ENCODE assay signal across 10 cellular contexts in genomic region chr14:89912667-89913211, GRCh38. TPM values are rescaled to one million over a fixed set of nuclear protein-coding genes. Genes with fewer than 3 reads are reported as not detected.
DNase-seq lines count a peak whose midpoint lies in the region; TF ChIP-seq lines count a peak whose summit lies in the region.
"Had no signal": no experiment of that assay in that cellular context is flagged by ENCODE, and none has a peak within 500 bp of the region (broad histone marks: within the 10 kb centered on the region; RNA-seq: fewer than 3 reads in every experiment).

No MANE protein-coding gene starts in this region.

- intact Hi-C loops in testis (cut with DNase I; ENCODE audit: low total_unique reads): loop anchor here (10.0 kb wide), 1 partner anchor 878 kb away; no protein-coding TSS in a partner anchor

- peak; percentile 64 for DNase-seq in NCI-H1417 treated with DMSO at 0.1 percent for 48 hours (lab: John Stamatoyannopoulos, UW)
- DNase-seq in testis: no peak
- DNase-seq in activated effector memory CD4-positive, alpha-beta T cell treated with anti-CD3 and anti-CD28 coated beads, Interleukin-2, amount 50 U/mL, for 16 hours: no peak
- DNase-seq in DMS 273 (lab: John Stamatoyannopoulos, UW; ENCODE audit: unreplicated experiment): no peak
- DNase-seq in effector CD8-positive, alpha-beta T cell (lab: John Stamatoyannopoulos, UW): no peak
- DNase-seq: DMS153, Karpas-422 had no signal

- WGBS in mesodermal cell (ENCODE audit: insufficient coverage in 2 of 2), 2 experiments: 71 to 76% methylated on average over 9 of the region's 9 CpGs
- 72 to 73% methylated on average over 9 of the region's 9 CpGs for WGBS in testis, 2 donors

- no peaks in the 10 kb centered on the region for H3K79me2 ChIP-seq in ACC112 (ENCODE audit: control insufficient read depth, insufficient read depth, low read length, unreplicated experiment)

- no peak overlapping the region for H2AFZ ChIP-seq in ACC112 (ENCODE audit: low read length, unreplicated experiment)

- no peak for TF ChIP-seq CTCF in testis (IDR thresholded peaks at IDR 0.05)

- no peak for TF ChIP-seq POLR2A in testis (IDR thresholded peaks at IDR 0.05)

- H3K9me3 ChIP-seq in mesodermal cell (ENCODE audit: control insufficient read depth, low read length): no peaks in the 10 kb centered on the region
- H3K9me3 ChIP-seq in testis: no peaks in the 10 kb centered on the region

- H3K36me3 ChIP-seq in ACC112 (ENCODE audit: insufficient read depth, low read length) (no peaks in the 10 kb centered on the region), mesodermal cell (ENCODE audit: control insufficient read depth, insufficient read depth, low read length) (no peaks in the 10 kb centered on the region), testis (ENCODE audit: low read depth, missing control alignments) (no peaks in the 10 kb centered on the region)

- no peak overlapping the region for H3K4me3 ChIP-seq in ACC112 (ENCODE audit: low read depth, low read length)
- no peak overlapping the region for H3K4me3 ChIP-seq in mesodermal cell (ENCODE audit: extremely low read depth, insufficient read depth, low read length, poor library complexity, severe bottlenecking)
- no peak overlapping the region for H3K4me3 ChIP-seq in testis

- H3K27ac ChIP-seq in ACC112 (ENCODE audit: low read depth, low read length) (peak overlapping the region; percentile 84), cingulate gyrus (ENCODE audit: low read depth, low read length) (peak overlapping the region; percentile 50), mesodermal cell (ENCODE audit: low read depth, low read length, severe bottlenecking) (peak overlapping the region; percentile 81), testis (no peak overlapping the region)

- H3K27me3 ChIP-seq in ACC112 (ENCODE audit: insufficient read depth, low read length): no peaks in the 10 kb centered on the region
- H3K27me3 ChIP-seq in testis: no peaks in the 10 kb centered on the region

- H3K4me1 ChIP-seq in ACC112 (ENCODE audit: control insufficient read depth, insufficient read depth, low read length, unreplicated experiment): peaks cover 45% of the 10 kb centered on the region
- peaks cover 8% of the 10 kb centered on the region for H3K4me1 ChIP-seq in mesodermal cell (ENCODE audit: control insufficient read depth, insufficient read depth, low read length, poor library complexity, severe bottlenecking)
- no peaks in the 10 kb centered on the region for H3K4me1 ChIP-seq in testis

RNA-seq across cellular contexts. Expression of gene EFCAB11, which starts 41.8 kb away (rescaled TPM):
- 15.8 TPM for polyA plus RNA-seq in mesodermal cell (2013, experiment 1 of 2)
- polyA plus RNA-seq in mesodermal cell (2013, experiment 2 of 2): 24.9 TPM
- 10 to 100 TPM; 30.5 to 50.6 TPM for total RNA-seq in testis
- 78.3 TPM for polyA plus RNA-seq in testis (ENCODE audit: insufficient read depth, low read depth, low replicate concordance)

RNA-seq across cellular contexts. Expression of gene TDP1, which starts 43.0 kb away (rescaled TPM):
- polyA plus RNA-seq in mesodermal cell (2013, experiment 1 of 2): 34.2 TPM
- 28.4 TPM for polyA plus RNA-seq in mesodermal cell (2013, experiment 2 of 2)
- 10 to 100 TPM; 37.0 to 43.1 TPM for total RNA-seq in testis
- polyA plus RNA-seq in testis (ENCODE audit: insufficient read depth, low read depth, low replicate concordance): 55.2 TPM

Comparison
In these comparisons a context has a peak if more than half of its experiments do, and no peak if none do; other contexts are left out.
1. H3K27ac ChIP-seq: peak in ACC112 (single experiment), cingulate gyrus (single experiment) and mesodermal cell (single experiment); none in testis (0 of 2).